Comparison of ENCODE assay signal across 12 cellular contexts in genomic region chr4:6516281-6516680, GRCh38. TPM values are rescaled to one million over a fixed set of nuclear protein-coding genes. Genes with fewer than 3 reads are reported as not detected.
DNase-seq lines count a peak whose midpoint lies in the region; ATAC-seq and TF ChIP-seq lines count a peak whose summit lies in the region.
"Had no signal": no experiment of that assay in that cellular context is flagged by ENCODE, and none has a peak within 500 bp of the region (broad histone marks: within the 10 kb centered on the region; RNA-seq: fewer than 3 reads in every experiment).

No MANE protein-coding gene starts in this region.

- in situ Hi-C loops in mammary epithelial cell (cut with MboI; ENCODE audit: low sequenced_read_pairs in 2 of 2), result no loop called here

- BruUV-seq in mammary epithelial cell (replicated peaks; lab: Mats Ljungman, UMichigan), result no TSS peak

- dilution Hi-C loops in mammary epithelial cell (cut with HindIII; ENCODE audit: low sequenced_read_pairs), result no loop called here

- H3K9ac ChIP-seq in BLaER1 treated with 17β-estradiol and CSF1 and Interleukin-3, amounts not matched to agents 10 nM and 100 nM, result peak overlapping the region in 1 of 11 experiments; percentile 41; a peak in 1 of 22 replicates
- H3K9ac ChIP-seq in mammary epithelial cell (ENCODE audit: insufficient read depth, low read length), result no peak overlapping the region

- no peak overlapping the region for H3K4me3 ChIP-seq in BLaER1 treated with 17β-estradiol and CSF1 and Interleukin-3, amounts not matched to agents 10 nM and 100 nM
- H3K4me3 ChIP-seq in dorsolateral prefrontal cortex (no peak overlapping the region), mammary epithelial cell (replicated peaks in 1 of 3; ENCODE audit: insufficient read depth in 1 of 3, low read depth in 2 of 3, low read length in 3 of 3) (no peak overlapping the region)
- H3K4me3 ChIP-seq: A549 had no signal

- H3K27me3 ChIP-seq in BLaER1 treated with 17β-estradiol and CSF1 and Interleukin-3, amounts not matched to agents 10 nM and 100 nM, result no peaks in the 10 kb centered on the region
- H3K27me3 ChIP-seq in dorsolateral prefrontal cortex (no peaks in the 10 kb centered on the region), mammary epithelial cell (ENCODE audit: insufficient read depth, low read length) (no peaks in the 10 kb centered on the region)

- H2AFZ ChIP-seq in mammary epithelial cell (ENCODE audit: low read depth, low read length), result no peak overlapping the region

- whole genome bisulfite sequencing in mammary epithelial cell (ENCODE audit: low coverage, missing lambda C conversion rate), result 59% methylated on average over 9 of the region's 9 CpGs

- H3K79me2 ChIP-seq in mammary epithelial cell (ENCODE audit: insufficient read depth, low read length), result no peaks in the 10 kb centered on the region

- intact Hi-C loops in dorsolateral prefrontal cortex (cut with DNase I), result no loop called here
- intact Hi-C loops in mammary epithelial cell (cut with micrococcal nuclease), result no loop called here

- peaks cover 12 to 16% (median 13%) of the 10 kb centered on the region in 10 experiments for H3K4me1 ChIP-seq in BLaER1 treated with 17β-estradiol and CSF1 and Interleukin-3, amounts not matched to agents 10 nM and 100 nM
- H3K4me1 ChIP-seq in mammary epithelial cell (ENCODE audit: insufficient read depth, low read length), result no peaks in the 10 kb centered on the region
- H3K4me1 ChIP-seq: A549 had no signal

- no peak for ATAC-seq in HG03175 (IDR thresholded peaks at IDR 0.05; ENCODE audit: unreplicated experiment)
- ATAC-seq: A549, HCT116 had no signal

- H4K20me1 ChIP-seq in BLaER1 treated with 17β-estradiol and CSF1 and Interleukin-3, amounts not matched to agents 10 nM and 100 nM, result peaks cover 0 to 4% (median 0%) of the 10 kb centered on the region in 11 experiments; a peak in 1 of 22 replicates
- no peaks in the 10 kb centered on the region for H4K20me1 ChIP-seq in mammary epithelial cell (ENCODE audit: insufficient read depth, low read length)

- H3K4me2 ChIP-seq in BLaER1 treated with 17β-estradiol and CSF1 and Interleukin-3, amounts not matched to agents 10 nM and 100 nM, result peak overlapping the region; percentile 16 to 63 (median 55); a peak in 21 of 22 replicates
- H3K4me2 ChIP-seq in mammary epithelial cell (ENCODE audit: insufficient read depth, low read depth, low read length), result no peak overlapping the region
- H3K4me2 ChIP-seq: A549 had no signal

- CTCF ChIA-PET in mammary epithelial cell (lab: Charles Lee; ENCODE audit: low non-redundant PET), result no interaction called here

- DNase-seq in dorsolateral prefrontal cortex (no peak), mesenteric fat pad (ENCODE audit: low spot score) (peak; percentile 78), mammary epithelial cell (no peak), NCI-H1092 treated with DMSO at 0.1 percent for 48 hours (lab: John Stamatoyannopoulos, UW) (no peak)
- DNase-seq: CD4-positive, CD25-positive, alpha-beta regulatory T cell; DMS53; GF-D8 had no signal

- TF ChIP-seq CTCF in dorsolateral prefrontal cortex (IDR thresholded peaks at IDR 0.05 in 54 of 56, conservative IDR thresholded peaks at IDR 0.05 in 2 of 56; ENCODE audit: low read depth in 1 of 56, partially characterized antibody in 56 of 56) (no peak), mammary epithelial cell (conservative IDR thresholded peaks at IDR 0.05 in 1 of 2, IDR thresholded peaks at IDR 0.05 in 1 of 2; ENCODE audit: extremely low read depth in 1 of 2, insufficient read depth in 1 of 2, low read depth in 1 of 2, low read length in 2 of 2) (no peak)

- peaks cover 5 to 24% (median 12%) of the 10 kb centered on the region in 11 experiments; a peak in 15 of 22 replicates for H3K9me3 ChIP-seq in BLaER1 treated with 17β-estradiol and CSF1 and Interleukin-3, amounts not matched to agents 10 nM and 100 nM (replicated peaks in 1 of 11)
- H3K9me3 ChIP-seq in mammary epithelial cell (replicated peaks; ENCODE audit: insufficient read depth, low read length), result no peaks in the 10 kb centered on the region
- H3K9me3 ChIP-seq: A549 had no signal

- no peak overlapping the region for H3K27ac ChIP-seq in BLaER1 treated with 17β-estradiol and CSF1 and Interleukin-3, amounts not matched to agents 10 nM and 100 nM
- H3K27ac ChIP-seq in dorsolateral prefrontal cortex (peak overlapping the region in 45 of 59 donors; percentile 15 to 86 (median 69)), temporal lobe (ENCODE audit: low read depth, low read length) (peak overlapping the region; percentile 80), mammary epithelial cell (ENCODE audit: insufficient read depth, low read depth, low read length) (no peak overlapping the region)
- H3K27ac ChIP-seq: A549 had no signal

- no peaks in the 10 kb centered on the region for H3K36me3 ChIP-seq in BLaER1 treated with 17β-estradiol and CSF1 and Interleukin-3, amounts not matched to agents 10 nM and 100 nM
- H3K36me3 ChIP-seq in mammary epithelial cell (ENCODE audit: insufficient read depth, low read length), result no peaks in the 10 kb centered on the region

RNA-seq across cellular contexts. Expression of gene PPP2R2C, which starts 43.9 kb away (rescaled TPM):
- total RNA-seq in dorsolateral prefrontal cortex (100 to 1,000 TPM; 133 to 356 (median 270) TPM), mesenteric fat pad (1.1 TPM), temporal lobe (59.5 TPM), mammary epithelial cell (under 1 TPM; 0.17 to 0.24 TPM)
- 0.18 TPM for polyA plus RNA-seq in mammary epithelial cell
- polyA minus RNA-seq in mammary epithelial cell, result not detected
- total RNA-seq: CD4-positive, CD25-positive, alpha-beta regulatory T cell had no signal
- polyA plus RNA-seq: CD4-positive, CD25-positive, alpha-beta regulatory T cell had no signal

RNA-seq across cellular contexts. Expression of gene MAN2B2, which starts 58.7 kb away (rescaled TPM):
- total RNA-seq in dorsolateral prefrontal cortex (10 to 100 TPM; 22.1 to 45.0 (median 34.3) TPM), mesenteric fat pad (33.1 TPM), temporal lobe (5.4 TPM), mammary epithelial cell (10 to 100 TPM; 21.3 to 34.7 TPM)
- 14.3 TPM for polyA plus RNA-seq in mammary epithelial cell
- 10.1 TPM for polyA minus RNA-seq in mammary epithelial cell

Comparison
In these comparisons a context has a peak if more than half of its experiments do, and no peak if none do; other contexts are left out.
1. H3K27ac ChIP-seq: peak in dorsolateral prefrontal cortex (45 of 59) and temporal lobe (single experiment); none in BLaER1 treated with 17β-estradiol and CSF1 and Interleukin-3, amounts not matched to agents 10 nM and 100 nM (0 of 11) and mammary epithelial cell (single experiment).
2. RNA of gene PPP2R2C, which starts 43.9 kb away (total RNA-seq): 133 to 356 TPM in dorsolateral prefrontal cortex and 59.5 TPM in temporal lobe (single experiment); 1.1 TPM in mesenteric fat pad (single experiment) and 0.17 to 0.24 TPM in mammary epithelial cell; every median in the first group is over 10 times any median in the second.